Comparison of ENCODE assay signal across 30 cellular contexts in the genomic region with DNA sequence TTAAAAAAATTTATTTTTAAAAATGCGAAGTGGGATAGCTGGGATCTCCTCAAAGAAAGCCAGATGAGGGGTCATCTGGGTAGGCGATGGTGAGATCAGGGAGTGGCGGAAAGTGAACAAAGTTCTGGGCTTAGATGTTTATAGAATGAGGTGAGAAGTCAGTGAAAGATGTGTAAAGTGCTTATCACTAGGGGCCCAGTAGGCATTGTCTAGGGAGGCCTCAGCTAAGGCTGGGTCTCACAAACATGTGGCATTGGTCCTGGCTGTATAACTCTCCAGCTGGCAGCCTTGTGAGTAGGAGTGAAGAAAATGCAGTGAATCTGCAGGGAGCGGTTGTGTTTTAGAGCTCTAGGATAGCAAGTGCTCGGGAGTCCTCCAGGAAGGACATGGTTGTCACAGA.
"Had no signal": no experiment of that assay in that cellular context is flagged by ENCODE, and none has a peak within 500 bp of the region (broad histone marks: within the 10 kb centered on the region; RNA-seq: fewer than 3 reads in every experiment).

No MANE protein-coding gene starts in this region.

- H3K4me3 ChIP-seq: colonic mucosa, esophagus muscularis mucosa, gastroesophageal sphincter, heart left ventricle, lower lobe of right lung, pancreas, smooth muscle cell, stomach, thyroid gland had no signal

- H3K27ac Mint-ChIP-seq: dendritic cell treated with granulocyte-macrophage colony-stimulating factor and Interleukin-4, amounts not matched to agents 40 ng/mL and 50 ng/mL, for 4 days; immature natural killer cell; naive B cell; natural killer cell treated with Interleukin-12 subunit alpha and Interleukin-12 subunit beta and Interleukin-15 and Interleukin-18, amount 100 ng/mL, for 72 hours; progenitor cell of endocrine pancreas; type B pancreatic cell had no signal

- FAIRE-seq: endothelial cell of umbilical vein, pancreas had no signal

- ATAC-seq: foreskin keratinocyte; gastroesophageal sphincter; heart left ventricle; left ventricle myocardium superior; lower lobe of right lung; natural killer cell treated with Interleukin-12 subunit alpha and Interleukin-12 subunit beta and Interleukin-15 and Interleukin-18, amount 100 ng/mL, for 72 hours; pancreas; sciatic nerve had no signal

- H3K4me2 ChIP-seq: smooth muscle cell had no signal

- H3K4me1 ChIP-seq: colonic mucosa had no signal

- H3K36me3 ChIP-seq: colonic mucosa, esophagus muscularis mucosa, gastroesophageal sphincter, heart left ventricle, lower lobe of right lung, neutrophil, pancreas, stomach, thyroid gland had no signal

- H3K36me3 Mint-ChIP-seq: immature natural killer cell; naive B cell; natural killer cell treated with Interleukin-12 subunit alpha and Interleukin-12 subunit beta and Interleukin-15 and Interleukin-18, amount 100 ng/mL, for 72 hours; type B pancreatic cell had no signal

- H3K9me3 Mint-ChIP-seq: dendritic cell treated with granulocyte-macrophage colony-stimulating factor and Interleukin-4, amounts not matched to agents 40 ng/mL and 50 ng/mL, for 4 days; immature natural killer cell; naive B cell; natural killer cell treated with Interleukin-12 subunit alpha and Interleukin-12 subunit beta and Interleukin-15 and Interleukin-18, amount 100 ng/mL, for 72 hours; type B pancreatic cell had no signal

- H3K4me3 Mint-ChIP-seq: dendritic cell treated with granulocyte-macrophage colony-stimulating factor and Interleukin-4, amounts not matched to agents 40 ng/mL and 50 ng/mL, for 4 days; immature natural killer cell; natural killer cell treated with Interleukin-12 subunit alpha and Interleukin-12 subunit beta and Interleukin-15 and Interleukin-18, amount 100 ng/mL, for 72 hours; neural crest cell; type B pancreatic cell had no signal

- H3K27ac ChIP-seq: colonic mucosa, esophagus muscularis mucosa, foreskin keratinocyte, gastroesophageal sphincter, heart left ventricle, lower lobe of right lung, pancreas, thyroid gland had no signal

- H3K9me3 ChIP-seq: colonic mucosa, esophagus muscularis mucosa, gastroesophageal sphincter, heart left ventricle, lower lobe of right lung, neutrophil, pancreas, stomach, thyroid gland had no signal

- DNase-seq: colonic mucosa; effector CD8-positive, alpha-beta T cell; foreskin keratinocyte; heart left ventricle; hypothalamus; immature natural killer cell; islet precursor cell; kidney glomerular epithelial cell; left ventricle myocardium superior; lower lobe of right lung; naive B cell; pancreas; stimulated activated CD4-positive, alpha-beta T cell treated with anti-CD3 and anti-CD28 coated beads, Interleukin-12 subunit alpha, Interleukin-12 subunit beta, amount 100 ng/mL, for 4 hours; stimulated activated CD4-positive, alpha-beta T cell treated with anti-CD3 and anti-CD28 coated beads, Interleukin-1b, Interleukin-23, amount 100 ng/mL, for 48 hours; stimulated activated CD4-positive, alpha-beta T cell treated with anti-CD3 and anti-CD28 coated beads, Interleukin-4, amount 100 ng/mL, for 1 hour; stimulated activated CD8-positive, alpha-beta memory T cell treated with anti-CD3 and anti-CD28 coated beads, Interleukin-4, amount 100 ng/mL, for 48 hours; stimulated activated naive CD4-positive, alpha-beta T cell treated with Interleukin-2 at 50 U/mL for 16 hours; stomach; thyroid gland had no signal

- H3K27me3 ChIP-seq: colonic mucosa, esophagus muscularis mucosa, foreskin keratinocyte, gastroesophageal sphincter, heart left ventricle, neutrophil, pancreas, stomach, thyroid gland had no signal

- H3K27me3 Mint-ChIP-seq: dendritic cell treated with granulocyte-macrophage colony-stimulating factor and Interleukin-4, amounts not matched to agents 40 ng/mL and 50 ng/mL, for 4 days; naive B cell; natural killer cell treated with Interleukin-12 subunit alpha and Interleukin-12 subunit beta and Interleukin-15 and Interleukin-18, amount 100 ng/mL, for 72 hours; progenitor cell of endocrine pancreas; type B pancreatic cell had no signal
